In the genomic region with DNA sequence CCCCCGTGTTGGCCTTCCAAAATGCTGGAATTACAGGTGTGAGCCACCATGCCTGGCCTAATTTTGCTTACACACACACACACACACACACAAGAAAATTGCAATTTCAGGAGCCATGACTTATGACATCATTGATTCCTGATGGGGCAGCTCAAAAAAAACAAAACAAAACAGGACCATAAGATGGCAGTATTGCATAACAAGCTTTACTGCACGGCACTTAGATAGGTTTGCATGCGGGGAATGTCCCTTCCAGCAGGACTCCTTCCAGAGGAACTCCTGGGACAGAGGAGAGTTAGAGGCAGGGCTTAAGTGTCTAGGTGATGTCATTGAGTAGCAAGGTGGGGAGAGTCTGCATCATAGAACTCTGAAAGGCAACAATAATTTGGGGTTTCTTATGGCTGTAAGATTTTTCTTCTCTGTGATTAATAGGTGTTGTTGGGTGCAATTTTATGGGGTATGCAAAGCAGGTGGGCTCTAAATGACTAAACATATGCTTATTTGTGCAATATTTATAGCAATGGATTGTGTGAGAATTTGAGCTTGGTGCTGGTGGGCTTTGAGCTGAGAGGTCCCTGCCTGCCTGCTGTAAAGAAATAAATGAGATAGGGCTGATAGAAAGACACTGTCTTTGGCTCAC, we compare ENCODE assay signal across 1 cellular context.
TF ChIP-seq lines count a peak whose summit lies in the region.

No MANE protein-coding gene starts in this region.

TF ChIP-seq in GM12878, 131 proteins besides CTCF, POLR2A, EP300 and RAD21 (continued from another document):
- TF ChIP-seq SUZ12 (IDR thresholded peaks at IDR 0.05; ENCODE audit: unreplicated experiment) (no peak), FOXM1 (IDR thresholded peaks at IDR 0.05; ENCODE audit: low read depth, low read length) (no peak), MEF2B (IDR thresholded peaks at IDR 0.05; ENCODE audit: partially characterized antibody, poor library complexity, severe bottlenecking) (peak; percentile 37), IKZF1 (conservative IDR thresholded peaks at IDR 0.05) (no peak), BRCA1 (IDR thresholded peaks at IDR 0.05; ENCODE audit: low read depth, low read length) (no peak), TCF3 (IDR thresholded peaks at IDR 0.05; ENCODE audit: borderline replicate concordance, insufficient read depth, low read depth, low read length) (no peak), CREB1 (IDR thresholded peaks at IDR 0.05; ENCODE audit: low read depth) (peak; percentile 62), HDAC2 (IDR thresholded peaks at IDR 0.05) (no peak), MEF2A (IDR thresholded peaks at IDR 0.05; ENCODE audit: insufficient read depth, low read depth, low read length) (0 out of 2 replicates have a peak, but pooled peaks have one; percentile 14), IRF4 (IDR thresholded peaks at IDR 0.05; ENCODE audit: low read depth, low read length) (no peak)
- TF ChIP-seq, protein P1, sequence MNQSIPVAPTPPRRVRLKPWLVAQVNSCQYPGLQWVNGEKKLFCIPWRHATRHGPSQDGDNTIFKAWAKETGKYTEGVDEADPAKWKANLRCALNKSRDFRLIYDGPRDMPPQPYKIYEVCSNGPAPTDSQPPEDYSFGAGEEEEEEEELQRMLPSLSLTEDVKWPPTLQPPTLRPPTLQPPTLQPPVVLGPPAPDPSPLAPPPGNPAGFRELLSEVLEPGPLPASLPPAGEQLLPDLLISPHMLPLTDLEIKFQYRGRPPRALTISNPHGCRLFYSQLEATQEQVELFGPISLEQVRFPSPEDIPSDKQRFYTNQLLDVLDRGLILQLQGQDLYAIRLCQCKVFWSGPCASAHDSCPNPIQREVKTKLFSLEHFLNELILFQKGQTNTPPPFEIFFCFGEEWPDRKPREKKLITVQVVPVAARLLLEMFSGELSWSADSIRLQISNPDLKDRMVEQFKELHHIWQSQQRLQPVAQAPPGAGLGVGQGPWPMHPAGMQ (IDR thresholded peaks at IDR 0.05; ENCODE audit: borderline replicate concordance), result no peak
- TF ChIP-seq, protein P2, sequence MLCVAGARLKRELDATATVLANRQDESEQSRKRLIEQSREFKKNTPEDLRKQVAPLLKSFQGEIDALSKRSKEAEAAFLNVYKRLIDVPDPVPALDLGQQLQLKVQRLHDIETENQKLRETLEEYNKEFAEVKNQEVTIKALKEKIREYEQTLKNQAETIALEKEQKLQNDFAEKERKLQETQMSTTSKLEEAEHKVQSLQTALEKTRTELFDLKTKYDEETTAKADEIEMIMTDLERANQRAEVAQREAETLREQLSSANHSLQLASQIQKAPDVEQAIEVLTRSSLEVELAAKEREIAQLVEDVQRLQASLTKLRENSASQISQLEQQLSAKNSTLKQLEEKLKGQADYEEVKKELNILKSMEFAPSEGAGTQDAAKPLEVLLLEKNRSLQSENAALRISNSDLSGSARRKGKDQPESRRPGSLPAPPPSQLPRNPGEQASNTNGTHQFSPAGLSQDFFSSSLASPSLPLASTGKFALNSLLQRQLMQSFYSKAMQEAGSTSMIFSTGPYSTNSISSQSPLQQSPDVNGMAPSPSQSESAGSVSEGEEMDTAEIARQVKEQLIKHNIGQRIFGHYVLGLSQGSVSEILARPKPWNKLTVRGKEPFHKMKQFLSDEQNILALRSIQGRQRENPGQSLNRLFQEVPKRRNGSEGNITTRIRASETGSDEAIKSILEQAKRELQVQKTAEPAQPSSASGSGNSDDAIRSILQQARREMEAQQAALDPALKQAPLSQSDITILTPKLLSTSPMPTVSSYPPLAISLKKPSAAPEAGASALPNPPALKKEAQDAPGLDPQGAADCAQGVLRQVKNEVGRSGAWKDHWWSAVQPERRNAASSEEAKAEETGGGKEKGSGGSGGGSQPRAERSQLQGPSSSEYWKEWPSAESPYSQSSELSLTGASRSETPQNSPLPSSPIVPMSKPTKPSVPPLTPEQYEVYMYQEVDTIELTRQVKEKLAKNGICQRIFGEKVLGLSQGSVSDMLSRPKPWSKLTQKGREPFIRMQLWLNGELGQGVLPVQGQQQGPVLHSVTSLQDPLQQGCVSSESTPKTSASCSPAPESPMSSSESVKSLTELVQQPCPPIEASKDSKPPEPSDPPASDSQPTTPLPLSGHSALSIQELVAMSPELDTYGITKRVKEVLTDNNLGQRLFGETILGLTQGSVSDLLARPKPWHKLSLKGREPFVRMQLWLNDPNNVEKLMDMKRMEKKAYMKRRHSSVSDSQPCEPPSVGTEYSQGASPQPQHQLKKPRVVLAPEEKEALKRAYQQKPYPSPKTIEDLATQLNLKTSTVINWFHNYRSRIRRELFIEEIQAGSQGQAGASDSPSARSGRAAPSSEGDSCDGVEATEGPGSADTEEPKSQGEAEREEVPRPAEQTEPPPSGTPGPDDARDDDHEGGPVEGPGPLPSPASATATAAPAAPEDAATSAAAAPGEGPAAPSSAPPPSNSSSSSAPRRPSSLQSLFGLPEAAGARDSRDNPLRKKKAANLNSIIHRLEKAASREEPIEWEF (IDR thresholded peaks at IDR 0.05; ENCODE audit: insufficient replicate concordance, low read depth, low read length), result no peak
